ENCODE assay signal across 1 cellular context in genomic region chr2:48227617-48228344, GRCh38.
TF ChIP-seq lines count a peak whose summit lies in the region.

No MANE protein-coding gene starts in this region.

TF ChIP-seq in GM12878, 131 proteins besides CTCF, POLR2A, EP300 and RAD21 (continued from another document):
- TF ChIP-seq, protein P1, sequence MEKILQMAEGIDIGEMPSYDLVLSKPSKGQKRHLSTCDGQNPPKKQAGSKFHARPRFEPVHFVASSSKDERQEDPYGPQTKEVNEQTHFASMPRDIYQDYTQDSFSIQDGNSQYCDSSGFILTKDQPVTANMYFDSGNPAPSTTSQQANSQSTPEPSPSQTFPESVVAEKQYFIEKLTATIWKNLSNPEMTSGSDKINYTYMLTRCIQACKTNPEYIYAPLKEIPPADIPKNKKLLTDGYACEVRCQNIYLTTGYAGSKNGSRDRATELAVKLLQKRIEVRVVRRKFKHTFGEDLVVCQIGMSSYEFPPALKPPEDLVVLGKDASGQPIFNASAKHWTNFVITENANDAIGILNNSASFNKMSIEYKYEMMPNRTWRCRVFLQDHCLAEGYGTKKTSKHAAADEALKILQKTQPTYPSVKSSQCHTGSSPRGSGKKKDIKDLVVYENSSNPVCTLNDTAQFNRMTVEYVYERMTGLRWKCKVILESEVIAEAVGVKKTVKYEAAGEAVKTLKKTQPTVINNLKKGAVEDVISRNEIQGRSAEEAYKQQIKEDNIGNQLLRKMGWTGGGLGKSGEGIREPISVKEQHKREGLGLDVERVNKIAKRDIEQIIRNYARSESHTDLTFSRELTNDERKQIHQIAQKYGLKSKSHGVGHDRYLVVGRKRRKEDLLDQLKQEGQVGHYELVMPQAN (conservative IDR thresholded peaks at IDR 0.05): no peak
- no peak for TF ChIP-seq ELK1 (IDR thresholded peaks at IDR 0.05; ENCODE audit: low read depth, low read length)
- TF ChIP-seq IKZF1 (conservative IDR thresholded peaks at IDR 0.05): peak; percentile 93
- TF ChIP-seq EZH2 (IDR thresholded peaks at IDR 0.05; ENCODE audit: borderline replicate concordance, control insufficient read depth, low read depth, low read length): no peak
- TF ChIP-seq MYB (IDR thresholded peaks at IDR 0.05; ENCODE audit: borderline replicate concordance, low read depth, low read length): no peak
- TF ChIP-seq MTA2 (IDR thresholded peaks at IDR 0.05; ENCODE audit: low read depth): peak; percentile 74
- TF ChIP-seq, protein P2, sequence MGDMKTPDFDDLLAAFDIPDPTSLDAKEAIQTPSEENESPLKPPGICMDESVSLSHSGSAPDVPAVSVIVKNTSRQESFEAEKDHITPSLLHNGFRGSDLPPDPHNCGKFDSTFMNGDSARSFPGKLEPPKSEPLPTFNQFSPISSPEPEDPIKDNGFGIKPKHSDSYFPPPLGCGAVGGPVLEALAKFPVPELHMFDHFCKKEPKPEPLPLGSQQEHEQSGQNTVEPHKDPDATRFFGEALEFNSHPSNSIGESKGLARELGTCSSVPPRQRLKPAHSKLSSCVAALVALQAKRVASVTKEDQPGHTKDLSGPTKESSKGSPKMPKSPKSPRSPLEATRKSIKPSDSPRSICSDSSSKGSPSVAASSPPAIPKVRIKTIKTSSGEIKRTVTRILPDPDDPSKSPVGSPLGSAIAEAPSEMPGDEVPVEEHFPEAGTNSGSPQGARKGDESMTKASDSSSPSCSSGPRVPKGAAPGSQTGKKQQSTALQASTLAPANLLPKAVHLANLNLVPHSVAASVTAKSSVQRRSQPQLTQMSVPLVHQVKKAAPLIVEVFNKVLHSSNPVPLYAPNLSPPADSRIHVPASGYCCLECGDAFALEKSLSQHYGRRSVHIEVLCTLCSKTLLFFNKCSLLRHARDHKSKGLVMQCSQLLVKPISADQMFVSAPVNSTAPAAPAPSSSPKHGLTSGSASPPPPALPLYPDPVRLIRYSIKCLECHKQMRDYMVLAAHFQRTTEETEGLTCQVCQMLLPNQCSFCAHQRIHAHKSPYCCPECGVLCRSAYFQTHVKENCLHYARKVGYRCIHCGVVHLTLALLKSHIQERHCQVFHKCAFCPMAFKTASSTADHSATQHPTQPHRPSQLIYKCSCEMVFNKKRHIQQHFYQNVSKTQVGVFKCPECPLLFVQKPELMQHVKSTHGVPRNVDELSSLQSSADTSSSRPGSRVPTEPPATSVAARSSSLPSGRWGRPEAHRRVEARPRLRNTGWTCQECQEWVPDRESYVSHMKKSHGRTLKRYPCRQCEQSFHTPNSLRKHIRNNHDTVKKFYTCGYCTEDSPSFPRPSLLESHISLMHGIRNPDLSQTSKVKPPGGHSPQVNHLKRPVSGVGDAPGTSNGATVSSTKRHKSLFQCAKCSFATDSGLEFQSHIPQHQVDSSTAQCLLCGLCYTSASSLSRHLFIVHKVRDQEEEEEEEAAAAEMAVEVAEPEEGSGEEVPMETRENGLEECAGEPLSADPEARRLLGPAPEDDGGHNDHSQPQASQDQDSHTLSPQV (IDR thresholded peaks at IDR 0.05): 0 out of 2 replicates have a peak, but pooled peaks have one; percentile 32
- no peak for TF ChIP-seq USF1 (IDR thresholded peaks at IDR 0.05; ENCODE audit: borderline replicate concordance, extremely low read length, insufficient read depth, low read depth, low read length)
- no peak for TF ChIP-seq NFXL1 (IDR thresholded peaks at IDR 0.05; ENCODE audit: borderline replicate concordance)
